15 cellular contexts compared by ENCODE assay signal in genomic region chr10:12412671-12413368, GRCh38.
DNase-seq lines count a peak whose midpoint lies in the region; ATAC-seq and TF ChIP-seq lines count a peak whose summit lies in the region.
"Had no signal": no experiment of that assay in that cellular context is flagged by ENCODE, and none has a peak within 500 bp of the region (broad histone marks: within the 10 kb centered on the region; RNA-seq: fewer than 3 reads in every experiment).

No MANE protein-coding gene starts in this region.

- H3K4me3 ChIP-seq in H7 (ENCODE audit: insufficient read depth, low read depth, low read length) = no peak overlapping the region
- H3K4me3 ChIP-seq in heart left ventricle = no peak overlapping the region
- H3K4me3 ChIP-seq: lung had no signal

- H3K36me3 Mint-ChIP-seq in activated CD4-positive, alpha-beta T cell treated with anti-CD3 and anti-CD28 coated beads, Interleukin-2, amount 10 ng/mL, durations not matched to agents 7 days and 5 days (ENCODE audit: low read depth) = peaks cover 2% of the 10 kb centered on the region
- H3K36me3 Mint-ChIP-seq: CD14-positive monocyte had no signal

- no peaks in the 10 kb centered on the region for H3K27me3 ChIP-seq in H7 (ENCODE audit: control insufficient read depth, insufficient read depth, low read length)
- H3K27me3 ChIP-seq in heart left ventricle = peaks cover 0 to 6% (median 0%) of the 10 kb centered on the region in 9 donors

- no peak for TF ChIP-seq CTCF in heart left ventricle (IDR thresholded peaks at IDR 0.05)

- intact Hi-C loops in heart left ventricle (cut with DNase I) = no loop called here

- H3K36me3 ChIP-seq in H7 (replicated peaks; ENCODE audit: control insufficient read depth, insufficient read depth, low read length) (no peaks in the 10 kb centered on the region), heart left ventricle (no peaks in the 10 kb centered on the region)

- CTCF ChIA-PET in activated CD4-positive, alpha-beta T cell treated with anti-CD3 and anti-CD28 coated beads, Interleukin-2, amount 10 ng/mL, durations not matched to agents 7 days and 5 days (lab: Charles Lee) = no interaction called here

- H3K27ac Mint-ChIP-seq in activated CD4-positive, alpha-beta T cell treated with anti-CD3 and anti-CD28 coated beads, Interleukin-2, amount 10 ng/mL, durations not matched to agents 7 days and 5 days = peak overlapping the region; percentile 65
- H3K27ac Mint-ChIP-seq: CD14-positive monocyte, HFFc6 had no signal

- peak; percentile 77 for ATAC-seq in HG02885 (IDR thresholded peaks at IDR 0.05; ENCODE audit: poor library complexity, unreplicated experiment)
- no peak for ATAC-seq in HG03571 (IDR thresholded peaks at IDR 0.05; ENCODE audit: unreplicated experiment)
- no peak for ATAC-seq in heart left ventricle

- no peak for TF ChIP-seq POLR2A in heart left ventricle (IDR thresholded peaks at IDR 0.05)

- no peaks in the 10 kb centered on the region for H3K9me3 ChIP-seq in heart left ventricle

- H3K4me3 Mint-ChIP-seq in activated CD4-positive, alpha-beta T cell treated with anti-CD3 and anti-CD28 coated beads, Interleukin-2, amount 10 ng/mL, durations not matched to agents 7 days and 5 days = no peak overlapping the region
- H3K4me3 Mint-ChIP-seq: CD14-positive monocyte, HFFc6 had no signal

- POLR2A ChIA-PET in activated CD4-positive, alpha-beta T cell treated with anti-CD3 and anti-CD28 coated beads, Interleukin-2, amount 10 ng/mL, durations not matched to agents 7 days and 5 days (lab: Charles Lee) = no interaction called here

- 92 to 95% (median 94%) methylated on average over 9 of the region's 9 CpGs for WGBS in heart left ventricle, 4 donors

- H3K27ac ChIP-seq in heart left ventricle = no peak overlapping the region

- no peaks in the 10 kb centered on the region for H3K27me3 Mint-ChIP-seq in activated CD4-positive, alpha-beta T cell treated with anti-CD3 and anti-CD28 coated beads, Interleukin-2, amount 10 ng/mL, durations not matched to agents 7 days and 5 days

- peaks cover 29% of the 10 kb centered on the region for H3K4me1 Mint-ChIP-seq in activated CD4-positive, alpha-beta T cell treated with anti-CD3 and anti-CD28 coated beads, Interleukin-2, amount 10 ng/mL, durations not matched to agents 7 days and 5 days

- peak; percentile 58 for DNase-seq in activated CD4-positive, alpha-beta T cell treated with anti-CD3 and anti-CD28 coated beads, Interleukin-2, amount 10 ng/mL, durations not matched to agents 7 days and 5 days
- peak; percentile 23 for DNase-seq in central memory CD4-positive, alpha-beta T cell
- peak; percentile 30 to 43 for DNase-seq in stimulated activated CD8-positive, alpha-beta memory T cell treated with anti-CD3 and anti-CD28 coated beads, Interleukin-2, amount 100 ng/mL, for 48 hours (ENCODE audit: low read depth in 2 of 2)
- DNase-seq in H7 = no peak
- no peak for DNase-seq in DMS53 treated with DMSO at 0.1 percent for 48 hours (lab: John Stamatoyannopoulos, UW; ENCODE audit: unreplicated experiment)
- DNase-seq in heart left ventricle = no peak
- DNase-seq: activated gamma-delta T cell, caudate nucleus, HFFc6, NCI-H1436 treated with DMSO at 0.1 percent for 48 hours, NCI-H526 treated with DMSO at 0.1 percent for 48 hours had no signal

- peaks cover 0 to 17% (median 0%) of the 10 kb centered on the region in 12 donors for H3K4me1 ChIP-seq in heart left ventricle

- peaks cover 3% of the 10 kb centered on the region for H3K9me3 Mint-ChIP-seq in activated CD4-positive, alpha-beta T cell treated with anti-CD3 and anti-CD28 coated beads, Interleukin-2, amount 10 ng/mL, durations not matched to agents 7 days and 5 days

Comparison
In these comparisons a context has a peak if more than half of its experiments do, and no peak if none do; other contexts are left out.
1. DNase-seq: peak in activated CD4-positive, alpha-beta T cell treated with anti-CD3 and anti-CD28 coated beads, Interleukin-2, amount 10 ng/mL, durations not matched to agents 7 days and 5 days (single experiment), central memory CD4-positive, alpha-beta T cell (single experiment) and stimulated activated CD8-positive, alpha-beta memory T cell treated with anti-CD3 and anti-CD28 coated beads, Interleukin-2, amount 100 ng/mL, for 48 hours (2 of 2); none in H7 (single experiment), DMS53 treated with DMSO at 0.1 percent for 48 hours (single experiment) and heart left ventricle (0 of 5).